ENCODE assay signal across 8 cellular contexts in genomic region chr20:58850693-58851174, GRCh38. TPM values are rescaled to one million over a fixed set of nuclear protein-coding genes. Genes with fewer than 3 reads are reported as not detected.
A peak's percentile ranks its signal among the peaks of the same experiment; 100 is the strongest.
DNase-seq lines count a peak whose midpoint lies in the region; ATAC-seq and TF ChIP-seq lines count a peak whose summit lies in the region.

TSS of gene GNAS-AS1 (minus strand) at chr20:58850902.

- peak within 1 kb of the TSS; percentile 13 for H3K27ac Mint-ChIP-seq in Caco-2 (ENCODE audit: unreplicated experiment)

- H3K9me3 ChIP-seq in Caco-2 (peaks cover 25% of the 10 kb centered on the region), Karpas-422 (ENCODE audit: low read length) (no peaks in the 10 kb centered on the region), lung (ENCODE audit: control insufficient read depth in 2 of 2, insufficient read depth in 1 of 2, low read length in 1 of 2) (no peaks in the 10 kb centered on the region)

- POLR2A ChIA-PET in Caco-2 (lab: Charles Lee) = interaction anchor here (0.6 kb wide), 1 partner anchor 41 kb away, joined by 7 read pairs; no protein-coding TSS in a partner anchor

- H3K27ac ChIP-seq in Karpas-422 (ENCODE audit: low read length) = no peak within 1 kb of the TSS
- no peak within 1 kb of the TSS for H3K27ac ChIP-seq in dorsolateral prefrontal cortex
- no peak within 1 kb of the TSS for H3K27ac ChIP-seq in lung (ENCODE audit: low read depth in 1 of 2, low read length in 1 of 2)

- peaks cover 8% of the 10 kb centered on the region for H3K4me1 Mint-ChIP-seq in Caco-2 (ENCODE audit: low read depth, unreplicated experiment)

- no peaks in the 10 kb centered on the region for H3K9me3 Mint-ChIP-seq in Caco-2 (ENCODE audit: unreplicated experiment)

- TF ChIP-seq CTCF in Caco-2 (IDR thresholded peaks at IDR 0.05; ENCODE audit: insufficient read depth in 1 of 2, low read depth in 1 of 2, low read length in 1 of 2, severe bottlenecking in 1 of 2, unreplicated experiment in 1 of 2) (peak in 1 of 2 experiments; percentile 15), dorsolateral prefrontal cortex (IDR thresholded peaks at IDR 0.05 in 54 of 56, conservative IDR thresholded peaks at IDR 0.05 in 2 of 56; ENCODE audit: low read depth in 1 of 56, partially characterized antibody in 56 of 56) (peak in 31 of 56 donors; percentile 11 to 63 (median 34)), lung (IDR thresholded peaks at IDR 0.05; ENCODE audit: control extremely low read depth, extremely low read depth) (no peak)

- ATAC-seq in GM21529 (IDR thresholded peaks at IDR 0.05; ENCODE audit: unreplicated experiment) (peak; percentile 90), lung (ENCODE audit: insufficient read depth, low FRiP score) (peak; percentile 76)

- 0 out of 2 replicates have a peak, but pooled peaks cover 8% of the 10 kb centered on the region for H4K20me1 ChIP-seq in Karpas-422 (ENCODE audit: insufficient read depth, low read depth, low read length)

- intact Hi-C loops in Caco-2 (cut with micrococcal nuclease; ENCODE audit: unreplicated experiment) (loop anchor here (5.0 kb wide), 1 partner anchor 198 kb away; the partner anchor contains the start of gene STX16), dorsolateral prefrontal cortex (cut with DNase I) (loop anchor here in 1 of 2 donors (5.0 kb wide), 1 partner anchor 613 kb away; no protein-coding TSS in a partner anchor)

- DNase-seq in Caco-2 (peak; percentile 94 to 95), Karpas-422 (peak; percentile 96), dorsolateral prefrontal cortex (peak in 8 of 10 donors; percentile 46 to 80 (median 66)), lung (ENCODE audit: low spot score) (peak; percentile 80), NCI-H1417 treated with DMSO at 0.1 percent for 48 hours (lab: John Stamatoyannopoulos, UW) (no peak)
- DNase-seq in activated CD4-positive, alpha-beta T cell treated with anti-CD3 and anti-CD28 coated beads, Interleukin-2, amount 50 U/mL, for 1 hour = peak; percentile 77
- DNase-seq in stimulated activated CD4-positive, alpha-beta T cell treated with anti-CD3 and anti-CD28 coated beads, TNF-alpha, amount 100 ng/mL, for 48 hours (ENCODE audit: low read depth in 3 of 3) = peak; percentile 70 to 82 (median 76)

- H3K36me3 ChIP-seq in Caco-2 (ENCODE audit: control insufficient read depth, insufficient read depth, low read length) (no peaks in the 10 kb centered on the region), Karpas-422 (ENCODE audit: insufficient read depth, low read length) (no peaks in the 10 kb centered on the region), lung (ENCODE audit: control insufficient read depth in 2 of 2, insufficient read depth in 2 of 2, low read length in 2 of 2) (no peaks in the 10 kb centered on the region)

- BruUV-seq in Caco-2 (replicated peaks; lab: Mats Ljungman, UMichigan) = no TSS peak

- H3K27me3 Mint-ChIP-seq in Caco-2 (ENCODE audit: insufficient read depth, unreplicated experiment) = peaks cover 26% of the 10 kb centered on the region

- 47 to 60% methylated on average over 25 of the region's 25 CpGs for WGBS in lung, 2 donors

- H3K9ac ChIP-seq in Karpas-422 (ENCODE audit: low read length) = peak within 1 kb of the TSS; percentile 75

- no peak within 1 kb of the TSS for H2AFZ ChIP-seq in Karpas-422 (ENCODE audit: low read length)

- peak within 1 kb of the TSS; percentile 84 for H3K4me3 Mint-ChIP-seq in Caco-2 (ENCODE audit: unreplicated experiment)

- no peaks in the 10 kb centered on the region for H3K36me3 Mint-ChIP-seq in Caco-2 (ENCODE audit: insufficient read depth, unreplicated experiment)

- peak within 1 kb of the TSS; percentile 71 for H3K4me2 ChIP-seq in Karpas-422 (ENCODE audit: low read depth, low read length, poor library complexity, severe bottlenecking)

- H3K4me3 ChIP-seq in Caco-2 (ENCODE audit: low read depth, low read length) (peak within 1 kb of the TSS; percentile 49), Karpas-422 (ENCODE audit: low read length) (peak within 1 kb of the TSS; percentile 73), dorsolateral prefrontal cortex (peak within 1 kb of the TSS; percentile 26 to 73 (median 51)), lung (peak within 1 kb of the TSS; percentile 12)

- H3K9me2 ChIP-seq in Karpas-422 (replicated peaks; ENCODE audit: insufficient read depth, low read length) = no peaks in the 10 kb centered on the region

- CTCF ChIA-PET in Caco-2 (lab: Charles Lee) = no interaction called here

- peaks cover 48% of the 10 kb centered on the region for H3K79me2 ChIP-seq in Karpas-422 (ENCODE audit: low read length)

- H3K27me3 ChIP-seq in Caco-2 (replicated peaks; ENCODE audit: control insufficient read depth, insufficient read depth, low read length) = 0 out of 2 replicates have a peak, but pooled peaks cover 1% of the 10 kb centered on the region
- H3K27me3 ChIP-seq in Karpas-422 (ENCODE audit: low read length) = no peaks in the 10 kb centered on the region
- peaks cover 0 to 63% (median 31%) of the 10 kb centered on the region in 45 donors for H3K27me3 ChIP-seq in dorsolateral prefrontal cortex
- no peaks in the 10 kb centered on the region for H3K27me3 ChIP-seq in lung (ENCODE audit: control insufficient read depth, insufficient read depth)

- no peaks in the 10 kb centered on the region for H3K4me1 ChIP-seq in Caco-2
- peaks cover 19% of the 10 kb centered on the region for H3K4me1 ChIP-seq in Karpas-422 (ENCODE audit: low read length)
- H3K4me1 ChIP-seq in lung (ENCODE audit: control insufficient read depth in 2 of 2, insufficient read depth in 2 of 2, low read length in 2 of 2) = peaks cover 0 to 2% of the 10 kb centered on the region in 2 donors

RNA-seq across cellular contexts. Expression of gene GNAS-AS1, which starts in this region (rescaled TPM):
- total RNA-seq in Caco-2 (2022) (4.2 and 5.1 TPM in 2 replicates), dorsolateral prefrontal cortex (1 to 10 TPM in 36 of 120 experiments, under 1 TPM in 76, not detected in 8; 0.19 to 2.7 (median 0.78) TPM), lung (1 to 10 TPM in 1 of 2 donors, under 1 TPM in 1; 0.80 to 1.9 TPM)
- 4.0 and 6.3 TPM in 2 replicates for total RNA-seq in Karpas-422 (2014; rRNA removed; shearing (Covaris generic); ENCODE audit: low replicate concordance)
- polyA plus RNA-seq in lung = under 1 TPM; 0.07 to 0.69 TPM

Comparison
In these comparisons a context has a peak if more than half of its experiments do, and no peak if none do; other contexts are left out.
1. H3K4me3 ChIP-seq: peak in every context shown above with its lines; median percentile 73 in Karpas-422; 51 in dorsolateral prefrontal cortex; 49 in Caco-2; 12 in lung.